In genomic region chr1:237799762-237800474, GRCh38 we compare ENCODE assay signal across 8 cellular contexts.
DNase-seq lines count a peak whose midpoint lies in the region; ATAC-seq and TF ChIP-seq lines count a peak whose summit lies in the region.

No MANE protein-coding gene starts in this region.

- H3K9me3 ChIP-seq in thyroid gland, result no peaks in the 10 kb centered on the region

- no peak overlapping the region for H3K4me3 Mint-ChIP-seq in activated naive CD8-positive, alpha-beta T cell treated with anti-CD3 and anti-CD28 coated beads, Interleukin-2, amount 50 U/mL, for 24 hours

- H3K36me3 ChIP-seq in thyroid gland, result no peaks in the 10 kb centered on the region

- ATAC-seq in GM19397 (IDR thresholded peaks at IDR 0.05; ENCODE audit: unreplicated experiment), result peak; percentile 97
- ATAC-seq in HG03378 (IDR thresholded peaks at IDR 0.05; ENCODE audit: unreplicated experiment), result peak; percentile 94
- peak; percentile 66 for ATAC-seq in activated naive CD8-positive, alpha-beta T cell treated with anti-CD3 and anti-CD28 coated beads, Interleukin-2, amount 50 U/mL, for 24 hours

- no peaks in the 10 kb centered on the region for H3K36me3 Mint-ChIP-seq in activated naive CD8-positive, alpha-beta T cell treated with anti-CD3 and anti-CD28 coated beads, Interleukin-2, amount 50 U/mL, for 24 hours (ENCODE audit: low read depth)

- H3K4me3 ChIP-seq in thyroid gland (replicated peaks in 1 of 3), result no peak overlapping the region

- peak in 1 of 2 donors; percentile 65 for TF ChIP-seq POLR2A in thyroid gland (IDR thresholded peaks at IDR 0.05)

- 67 to 71% methylated on average over 5 of the region's 5 CpGs for WGBS in thyroid gland, 2 donors

- H3K4me1 Mint-ChIP-seq in activated naive CD8-positive, alpha-beta T cell treated with anti-CD3 and anti-CD28 coated beads, Interleukin-2, amount 50 U/mL, for 24 hours, result no peaks in the 10 kb centered on the region

- H3K27ac ChIP-seq in thyroid gland, result peak overlapping the region in 1 of 3 donors; percentile 45

- peaks cover 0 to 4% of the 10 kb centered on the region in 2 donors for H3K4me1 ChIP-seq in thyroid gland

- no peaks in the 10 kb centered on the region for H3K27me3 ChIP-seq in thyroid gland

- H3K27me3 Mint-ChIP-seq in activated naive CD8-positive, alpha-beta T cell treated with anti-CD3 and anti-CD28 coated beads, Interleukin-2, amount 50 U/mL, for 24 hours, result no peaks in the 10 kb centered on the region

- intact Hi-C loops in thyroid gland (cut with DNase I), result loop anchor here (5.0 kb wide), 1 partner anchor 118 kb away; no protein-coding TSS in a partner anchor

- in situ Hi-C loops in G401 (cut with HindIII; ENCODE audit: low sequenced_read_pairs), result no loop called here

- H3K27ac Mint-ChIP-seq in activated naive CD8-positive, alpha-beta T cell treated with anti-CD3 and anti-CD28 coated beads, Interleukin-2, amount 50 U/mL, for 24 hours, result no peak overlapping the region

- H3K9me3 Mint-ChIP-seq in activated naive CD8-positive, alpha-beta T cell treated with anti-CD3 and anti-CD28 coated beads, Interleukin-2, amount 50 U/mL, for 24 hours, result no peaks in the 10 kb centered on the region

- DNase-seq in G401 (ENCODE audit: low spot score) (peak; percentile 29), NCI-H774 (lab: John Stamatoyannopoulos, UW) (peak; percentile 34), kidney glomerular epithelial cell (lab: John Stamatoyannopoulos, UW) (peak; percentile 70), thyroid gland (peak; percentile 87 to 92), retina (no peak)
- peak; percentile 30 for DNase-seq in activated naive CD8-positive, alpha-beta T cell treated with anti-CD3 and anti-CD28 coated beads, Interleukin-2, amount 50 U/mL, for 24 hours

- peak in 4 of 6 experiments; percentile 49 to 77 (median 64) for TF ChIP-seq CTCF in thyroid gland (IDR thresholded peaks at IDR 0.05)
